Comparison of ENCODE assay signal across 11 cellular contexts in genomic region chr18:23629444-23629946, GRCh38. TPM values are rescaled to one million over a fixed set of nuclear protein-coding genes. Genes with fewer than 3 reads are reported as not detected.
DNase-seq lines count a peak whose midpoint lies in the region; ATAC-seq, FAIRE-seq and TF ChIP-seq lines count a peak whose summit lies in the region.
"Had no signal": no experiment of that assay in that cellular context is flagged by ENCODE, and none has a peak within 500 bp of the region (broad histone marks: within the 10 kb centered on the region; RNA-seq: fewer than 3 reads in every experiment).

No MANE protein-coding gene starts in this region.

- H3K36me3 Mint-ChIP-seq in stimulated activated effector memory CD8-positive, alpha-beta T cell treated with anti-CD3 and anti-CD28 coated beads, Interleukin-12 subunit alpha, Interleukin-12 subunit beta, amount 100 ng/mL, for 72 hours: no peaks in the 10 kb centered on the region

- DNase-seq in NCI-H1417 (lab: John Stamatoyannopoulos, UW) (peak; percentile 36 to 81 (median 45)), NCI-H1417 treated with DMSO at 0.1 percent for 48 hours (lab: John Stamatoyannopoulos, UW) (no peak), NCI-H510A (lab: John Stamatoyannopoulos, UW) (peak; percentile 46), OCI-M1 (lab: John Stamatoyannopoulos, UW) (no peak), kidney (no peak)
- no peak for DNase-seq in stimulated activated effector memory CD8-positive, alpha-beta T cell treated with anti-CD3 and anti-CD28 coated beads, Interleukin-12 subunit alpha, Interleukin-12 subunit beta, amount 100 ng/mL, for 72 hours (ENCODE audit: low spot score in 2 of 2)
- no peak for DNase-seq in activated naive CD4-positive, alpha-beta T cell (lab: John Stamatoyannopoulos, UW)
- DNase-seq: activated CD4-positive, alpha-beta T cell treated with anti-CD3 and anti-CD28 coated beads, Interleukin-2, amount 50 U/mL, for 1 hour had no signal

- no peaks in the 10 kb centered on the region for H3K9me3 ChIP-seq in kidney (ENCODE audit: control insufficient read depth in 1 of 2, low read length in 2 of 2)

- H3K4me3 Mint-ChIP-seq in stimulated activated effector memory CD8-positive, alpha-beta T cell treated with anti-CD3 and anti-CD28 coated beads, Interleukin-12 subunit alpha, Interleukin-12 subunit beta, amount 100 ng/mL, for 72 hours: no peak overlapping the region

- H3K4me1 Mint-ChIP-seq in stimulated activated effector memory CD8-positive, alpha-beta T cell treated with anti-CD3 and anti-CD28 coated beads, Interleukin-12 subunit alpha, Interleukin-12 subunit beta, amount 100 ng/mL, for 72 hours: peaks cover 18% of the 10 kb centered on the region

- FAIRE-seq in kidney (lab: Jason Lieb, UNC): no peak
- FAIRE-seq: A204.1, colon had no signal

- no peaks in the 10 kb centered on the region for H3K9me3 Mint-ChIP-seq in stimulated activated effector memory CD8-positive, alpha-beta T cell treated with anti-CD3 and anti-CD28 coated beads, Interleukin-12 subunit alpha, Interleukin-12 subunit beta, amount 100 ng/mL, for 72 hours

- no peaks in the 10 kb centered on the region for H3K4me1 ChIP-seq in kidney (ENCODE audit: control insufficient read depth in 1 of 2, insufficient read depth in 1 of 2, low read depth in 1 of 2, low read length in 2 of 2)

- no peak overlapping the region for H3K27ac ChIP-seq in kidney (ENCODE audit: low read depth in 2 of 2, low read length in 2 of 2)

- no peak overlapping the region for H3K9ac ChIP-seq in kidney (ENCODE audit: low read length in 2 of 2)

- no peak overlapping the region for H3K27ac Mint-ChIP-seq in stimulated activated effector memory CD8-positive, alpha-beta T cell treated with anti-CD3 and anti-CD28 coated beads, Interleukin-12 subunit alpha, Interleukin-12 subunit beta, amount 100 ng/mL, for 72 hours

- peak; percentile 95 for ATAC-seq in HG02943 (IDR thresholded peaks at IDR 0.05; ENCODE audit: low read depth, unreplicated experiment)
- peak; percentile 60 for ATAC-seq in stimulated activated effector memory CD8-positive, alpha-beta T cell treated with anti-CD3 and anti-CD28 coated beads, Interleukin-12 subunit alpha, Interleukin-12 subunit beta, amount 100 ng/mL, for 72 hours

- no peak overlapping the region for H3K4me3 ChIP-seq in kidney (ENCODE audit: low read length in 2 of 2)

- intact Hi-C loops in kidney (cut with DNase I): no loop called here

- H3K36me3 ChIP-seq in kidney (ENCODE audit: control insufficient read depth in 1 of 2, insufficient read depth in 2 of 2, low read length in 2 of 2): no peaks in the 10 kb centered on the region

- no peak for TF ChIP-seq CTCF in kidney (IDR thresholded peaks at IDR 0.05; ENCODE audit: borderline replicate concordance, extremely low read depth, insufficient read depth)

RNA-seq across cellular contexts. Expression of gene ANKRD29, which starts 33.2 kb away (rescaled TPM):
- 4.9 TPM for total RNA-seq in kidney
- 5.2 TPM for polyA plus RNA-seq in kidney (ENCODE audit: insufficient read depth, low read depth, low replicate concordance)

RNA-seq across cellular contexts. Expression of gene NPC1, which starts 43.2 kb away (rescaled TPM):
- total RNA-seq in kidney: 50.2 TPM
- polyA plus RNA-seq in kidney (ENCODE audit: insufficient read depth, low read depth, low replicate concordance): 16.0 TPM

RNA-seq across cellular contexts. Expression of gene LAMA3, which starts 59.8 kb away (rescaled TPM):
- total RNA-seq in kidney: 66.0 TPM
- polyA plus RNA-seq in kidney (ENCODE audit: insufficient read depth, low read depth, low replicate concordance): 4.4 TPM

Comparison
In these comparisons a context has a peak if more than half of its experiments do, and no peak if none do; other contexts are left out.
1. DNase-seq: peak in NCI-H1417 (3 of 3) and NCI-H510A (single experiment); none in NCI-H1417 treated with DMSO at 0.1 percent for 48 hours (single experiment), stimulated activated effector memory CD8-positive, alpha-beta T cell treated with anti-CD3 and anti-CD28 coated beads, Interleukin-12 subunit alpha, Interleukin-12 subunit beta, amount 100 ng/mL, for 72 hours (0 of 2), OCI-M1 (single experiment), kidney (single experiment) and activated naive CD4-positive, alpha-beta T cell (0 of 4).